8 cellular contexts compared by ENCODE assay signal in genomic region chr3:129626744-129627349, GRCh38. TPM values are rescaled to one million over a fixed set of nuclear protein-coding genes. Genes with fewer than 3 reads are reported as not detected.
DNase-seq lines count a peak whose midpoint lies in the region; ATAC-seq and TF ChIP-seq lines count a peak whose summit lies in the region.

No MANE protein-coding gene starts in this region.

- CTCF ChIA-PET in activated CD8-positive, alpha-beta T cell treated with anti-CD3 and anti-CD28 coated beads, Interleukin-2, amount 10 ng/mL, durations not matched to agents 7 days and 5 days (lab: Charles Lee), result interaction anchor here (0.6 to 2.1 kb wide), 10 partner anchors 9 to 375 kb away, joined by 3 to 27 read pairs (median 4); no protein-coding TSS in a partner anchor

- POLR2A ChIA-PET in activated CD8-positive, alpha-beta T cell treated with anti-CD3 and anti-CD28 coated beads, Interleukin-2, amount 10 ng/mL, durations not matched to agents 7 days and 5 days (lab: Charles Lee), result no interaction called here

- no peak for TF ChIP-seq CTCF in AG10803 (conservative IDR thresholded peaks at IDR 0.05; ENCODE audit: low read length)
- TF ChIP-seq CTCF in endothelial cell (IDR thresholded peaks at IDR 0.05; ENCODE audit: unreplicated experiment), result no peak

- H3K36me3 Mint-ChIP-seq in activated CD8-positive, alpha-beta T cell treated with anti-CD3 and anti-CD28 coated beads, Interleukin-2, amount 10 ng/mL, durations not matched to agents 7 days and 5 days (ENCODE audit: low read depth), result no peaks in the 10 kb centered on the region
- H3K36me3 Mint-ChIP-seq in endothelial cell (ENCODE audit: low read depth, unreplicated experiment), result peaks cover 3% of the 10 kb centered on the region
- H3K36me3 Mint-ChIP-seq in stimulated activated memory B cell treated with anti-CD40 and anti-IgM and Interleukin-4, amounts not matched to agents 10 μg/mL and 1 μg/mL and 100 μg/mL, for 72 hours, result no peaks in the 10 kb centered on the region

- peak; percentile 85 for DNase-seq in AG10803 (ENCODE audit: low read depth)
- peak; percentile 98 for DNase-seq in NCI-H2196 (lab: John Stamatoyannopoulos, UW; ENCODE audit: unreplicated experiment)
- DNase-seq in activated CD8-positive, alpha-beta T cell treated with anti-CD3 and anti-CD28 coated beads, Interleukin-2, amount 10 ng/mL, durations not matched to agents 7 days and 5 days, result peak; percentile 76
- peak; percentile 90 for DNase-seq in endothelial cell (ENCODE audit: low spot score)
- peak; percentile 79 for DNase-seq in midbrain (lab: John Stamatoyannopoulos, UW)

- H3K27me3 Mint-ChIP-seq in activated CD8-positive, alpha-beta T cell treated with anti-CD3 and anti-CD28 coated beads, Interleukin-2, amount 10 ng/mL, durations not matched to agents 7 days and 5 days (ENCODE audit: low read depth), result peaks cover 11% of the 10 kb centered on the region
- H3K27me3 Mint-ChIP-seq in endothelial cell (ENCODE audit: unreplicated experiment), result peaks cover 26% of the 10 kb centered on the region
- H3K27me3 Mint-ChIP-seq in stimulated activated memory B cell treated with anti-CD40 and anti-IgM and Interleukin-4, amounts not matched to agents 10 μg/mL and 1 μg/mL and 100 μg/mL, for 72 hours, result no peaks in the 10 kb centered on the region

- ATAC-seq in GM18511 (IDR thresholded peaks at IDR 0.05; ENCODE audit: unreplicated experiment) (peak; percentile 92), HG02943 (IDR thresholded peaks at IDR 0.05; ENCODE audit: low read depth, unreplicated experiment) (peak; percentile 85)
- ATAC-seq in activated CD8-positive, alpha-beta T cell treated with anti-CD3 and anti-CD28 coated beads, Interleukin-2, amount 10 ng/mL, durations not matched to agents 7 days and 5 days, result peak; percentile 90
- peak; percentile 95 for ATAC-seq in stimulated activated memory B cell treated with anti-CD40 and anti-IgM and Interleukin-4, amounts not matched to agents 10 μg/mL and 1 μg/mL and 100 μg/mL, for 72 hours

- H3K4me1 Mint-ChIP-seq in activated CD8-positive, alpha-beta T cell treated with anti-CD3 and anti-CD28 coated beads, Interleukin-2, amount 10 ng/mL, durations not matched to agents 7 days and 5 days (ENCODE audit: low read depth), result peaks cover 26% of the 10 kb centered on the region
- H3K4me1 Mint-ChIP-seq in endothelial cell (ENCODE audit: unreplicated experiment), result peaks cover 50% of the 10 kb centered on the region
- peaks cover 15% of the 10 kb centered on the region for H3K4me1 Mint-ChIP-seq in stimulated activated memory B cell treated with anti-CD40 and anti-IgM and Interleukin-4, amounts not matched to agents 10 μg/mL and 1 μg/mL and 100 μg/mL, for 72 hours

- no peaks in the 10 kb centered on the region for H3K9me3 Mint-ChIP-seq in activated CD8-positive, alpha-beta T cell treated with anti-CD3 and anti-CD28 coated beads, Interleukin-2, amount 10 ng/mL, durations not matched to agents 7 days and 5 days (ENCODE audit: insufficient read depth)
- H3K9me3 Mint-ChIP-seq in endothelial cell (ENCODE audit: unreplicated experiment), result no peaks in the 10 kb centered on the region
- no peaks in the 10 kb centered on the region for H3K9me3 Mint-ChIP-seq in stimulated activated memory B cell treated with anti-CD40 and anti-IgM and Interleukin-4, amounts not matched to agents 10 μg/mL and 1 μg/mL and 100 μg/mL, for 72 hours

- H3K4me3 Mint-ChIP-seq in activated CD8-positive, alpha-beta T cell treated with anti-CD3 and anti-CD28 coated beads, Interleukin-2, amount 10 ng/mL, durations not matched to agents 7 days and 5 days, result peak overlapping the region; percentile 75
- H3K4me3 Mint-ChIP-seq in endothelial cell (ENCODE audit: unreplicated experiment), result peak overlapping the region; percentile 91
- H3K4me3 Mint-ChIP-seq in stimulated activated memory B cell treated with anti-CD40 and anti-IgM and Interleukin-4, amounts not matched to agents 10 μg/mL and 1 μg/mL and 100 μg/mL, for 72 hours, result peak overlapping the region; percentile 80

- peak overlapping the region; percentile 76 for H3K27ac Mint-ChIP-seq in activated CD8-positive, alpha-beta T cell treated with anti-CD3 and anti-CD28 coated beads, Interleukin-2, amount 10 ng/mL, durations not matched to agents 7 days and 5 days
- peak overlapping the region; percentile 97 for H3K27ac Mint-ChIP-seq in endothelial cell (ENCODE audit: unreplicated experiment)
- peak overlapping the region; percentile 84 for H3K27ac Mint-ChIP-seq in stimulated activated memory B cell treated with anti-CD40 and anti-IgM and Interleukin-4, amounts not matched to agents 10 μg/mL and 1 μg/mL and 100 μg/mL, for 72 hours

- peak overlapping the region; percentile 59 for H3K4me3 ChIP-seq in AG10803 (ENCODE audit: low read length)

RNA-seq across cellular contexts. Expression of gene PLXND1, which starts 20.4 kb away (rescaled TPM):
- total RNA-seq in activated CD8-positive, alpha-beta T cell treated with anti-CD3 and anti-CD28 coated beads, Interleukin-2, amount 10 ng/mL, durations not matched to agents 7 days and 5 days, result 1 to 10 TPM; 3.7 to 4.1 TPM
- total RNA-seq in endothelial cell (ENCODE audit: unreplicated experiment), result 1,753 TPM

Comparison
In these comparisons a context has a peak if more than half of its experiments do, and no peak if none do; other contexts are left out.
1. Peak in every context shown above with its lines: DNase-seq, ATAC-seq and H3K4me3 ChIP-seq.
2. RNA of gene PLXND1, which starts 20.4 kb away (total RNA-seq): 1,753 TPM in endothelial cell (single experiment); 3.7 to 4.1 TPM in activated CD8-positive, alpha-beta T cell treated with anti-CD3 and anti-CD28 coated beads, Interleukin-2, amount 10 ng/mL, durations not matched to agents 7 days and 5 days; every median in the first group is over 100 times any median in the second.